22 cellular contexts compared by ENCODE assay signal in genomic region chr20:31843288-31843687, GRCh38. TPM values are rescaled to one million over a fixed set of nuclear protein-coding genes. Genes with fewer than 3 reads are reported as not detected.
DNase-seq lines count a peak whose midpoint lies in the region; ATAC-seq and TF ChIP-seq lines count a peak whose summit lies in the region.
"Had no signal": no experiment of that assay in that cellular context is flagged by ENCODE, and none has a peak within 500 bp of the region (broad histone marks: within the 10 kb centered on the region; RNA-seq: fewer than 3 reads in every experiment).

No MANE protein-coding gene starts in this region.

- no peak overlapping the region for H3K4me2 ChIP-seq in trophoblast cell (ENCODE audit: low read length)

- no peak overlapping the region for H3K4ac ChIP-seq in trophoblast cell (ENCODE audit: low read depth, low read length)

- H3K36me3 ChIP-seq in trophoblast cell (ENCODE audit: control insufficient read depth in 1 of 2, insufficient read depth in 2 of 2, low read length in 2 of 2) (no peaks in the 10 kb centered on the region), MG63 (no peaks in the 10 kb centered on the region; the same call in 1 of the 2 replicates)
- H3K36me3 ChIP-seq in CD4-positive, alpha-beta memory T cell (ENCODE audit: insufficient read depth, low read length) = no peaks in the 10 kb centered on the region
- H3K36me3 ChIP-seq: esophagus squamous epithelium, pancreas had no signal

- H3K27me3 ChIP-seq in right cardiac atrium (ENCODE audit: control insufficient read depth, insufficient read depth) (no peaks in the 10 kb centered on the region), trophoblast cell (ENCODE audit: insufficient read depth, low read length) (no peaks in the 10 kb centered on the region), MG63 (no peaks in the 10 kb centered on the region)
- H3K27me3 ChIP-seq in CD4-positive, alpha-beta memory T cell (ENCODE audit: insufficient read depth, low read length) = no peaks in the 10 kb centered on the region
- H3K27me3 ChIP-seq: pancreas had no signal

- H2AK5ac ChIP-seq in trophoblast cell (ENCODE audit: low read length) = no peak overlapping the region

- no peak overlapping the region for H4K8ac ChIP-seq in trophoblast cell (ENCODE audit: low read depth, low read length)

- peaks cover 9% of the 10 kb centered on the region for H3K27me3 Mint-ChIP-seq in glutamatergic neuron (ENCODE audit: unreplicated experiment)
- peaks cover 1 to 3% of the 10 kb centered on the region in 2 donors for H3K27me3 Mint-ChIP-seq in CD4-positive, alpha-beta memory T cell
- H3K27me3 Mint-ChIP-seq: IgD-negative memory B cell had no signal

- no peak overlapping the region for H3K9ac ChIP-seq in trophoblast cell (ENCODE audit: low read length)

- no peaks in the 10 kb centered on the region for H3K79me2 ChIP-seq in trophoblast cell (ENCODE audit: control insufficient read depth, insufficient read depth, low read length, poor library complexity)

- POLR2A ChIA-PET in CD4-positive, alpha-beta memory T cell (lab: Charles Lee; ENCODE audit: partially characterized antibody) = no interaction called here

- no peak overlapping the region for H3K4me3 ChIP-seq in right cardiac atrium (ENCODE audit: low read length)
- H3K4me3 ChIP-seq in trophoblast cell (ENCODE audit: low read depth, low read length) = no peak overlapping the region
- no peak overlapping the region for H3K4me3 ChIP-seq in CD4-positive, alpha-beta memory T cell (ENCODE audit: low read length in 2 of 2)
- H3K4me3 ChIP-seq in MG63 = no peak overlapping the region
- H3K4me3 ChIP-seq: pancreas had no signal

- H4K12ac ChIP-seq in trophoblast cell (ENCODE audit: low read depth, low read length) = no peak overlapping the region

- peaks cover 6% of the 10 kb centered on the region for H3K9me3 Mint-ChIP-seq in glutamatergic neuron (ENCODE audit: unreplicated experiment)
- no peaks in the 10 kb centered on the region for H3K9me3 Mint-ChIP-seq in CD4-positive, alpha-beta memory T cell
- H3K9me3 Mint-ChIP-seq: CD8-positive, alpha-beta T cell; IgD-negative memory B cell; type B pancreatic cell had no signal

- CTCF ChIA-PET in CD4-positive, alpha-beta memory T cell (lab: Charles Lee; ENCODE audit: partially characterized antibody) = interaction anchor here (1.6 kb wide), 1 partner anchor 9 kb away, joined by 5 read pairs; no protein-coding TSS in a partner anchor

- H3K18ac ChIP-seq in trophoblast cell (ENCODE audit: low read length) = no peak overlapping the region

- no peaks in the 10 kb centered on the region for H3K79me1 ChIP-seq in trophoblast cell (ENCODE audit: low read length)

- no peaks in the 10 kb centered on the region for H3K36me3 Mint-ChIP-seq in glutamatergic neuron (ENCODE audit: unreplicated experiment)
- no peaks in the 10 kb centered on the region for H3K36me3 Mint-ChIP-seq in CD4-positive, alpha-beta memory T cell
- H3K36me3 Mint-ChIP-seq: CD8-positive, alpha-beta T cell; type B pancreatic cell had no signal

- peak overlapping the region; percentile 16 for H4K91ac ChIP-seq in trophoblast cell (ENCODE audit: low read depth, low read length)

- H3K27ac ChIP-seq in right cardiac atrium (ENCODE audit: low read length) (peak overlapping the region; percentile 21), trophoblast cell (ENCODE audit: low read depth, low read length) (no peak overlapping the region)
- H3K27ac ChIP-seq in CD4-positive, alpha-beta memory T cell (ENCODE audit: low read depth, low read length) = no peak overlapping the region
- H3K27ac ChIP-seq: pancreas had no signal

- intact Hi-C loops in right cardiac atrium (cut with DNase I) = no loop called here
- intact Hi-C loops in left cardiac atrium (cut with DNase I) = no loop called here
- intact Hi-C loops in CD4-positive, alpha-beta memory T cell (cut with micrococcal nuclease) = no loop called here

- no peak overlapping the region for H3K14ac ChIP-seq in trophoblast cell (ENCODE audit: low read length)

- H3K4me1 ChIP-seq in right cardiac atrium (ENCODE audit: control insufficient read depth, insufficient read depth, low read length) (peaks cover 4% of the 10 kb centered on the region), trophoblast cell (ENCODE audit: control insufficient read depth in 1 of 2, insufficient read depth in 2 of 2, low read length in 2 of 2) (peaks cover 12 to 22% of the 10 kb centered on the region in 2 experiments)
- H3K4me1 ChIP-seq in CD4-positive, alpha-beta memory T cell (ENCODE audit: insufficient read depth, low read length) = no peaks in the 10 kb centered on the region
- H3K4me1 ChIP-seq: pancreas had no signal

- H2AFZ ChIP-seq in trophoblast cell (ENCODE audit: insufficient read depth, low read length, poor library complexity) = no peak overlapping the region

- TF ChIP-seq CTCF in glutamatergic neuron (IDR thresholded peaks at IDR 0.05; ENCODE audit: partially characterized antibody, unreplicated experiment) = no peak

- no peak overlapping the region for H2BK5ac ChIP-seq in trophoblast cell (ENCODE audit: low read depth, low read length, poor library complexity)

- WGBS in right cardiac atrium = 63% methylated on average over 6 of the region's 6 CpGs
- WGBS in trophoblast cell (ENCODE audit: extremely low coverage, insufficient coverage, insufficient read length) = no CpG with 5 or more reads among the region's 6 CpGs

- no peak overlapping the region for H3K27ac Mint-ChIP-seq in glutamatergic neuron (ENCODE audit: unreplicated experiment)
- H3K27ac Mint-ChIP-seq in CD4-positive, alpha-beta memory T cell = no peak overlapping the region
- H3K27ac Mint-ChIP-seq: CD8-positive, alpha-beta T cell; IgD-negative memory B cell had no signal

- DNase-seq in right cardiac atrium (peak in 2 of 3 donors; percentile 10 to 33), left cardiac atrium (no peak), glutamatergic neuron (no peak), trophoblast cell (no peak), DMS53 treated with DMSO at 0.1 percent for 48 hours (lab: John Stamatoyannopoulos, UW; ENCODE audit: unreplicated experiment) (no peak), GM03348 (ENCODE audit: low spot score) (no peak), MG63 (no peak)
- DNase-seq in CD4-positive, alpha-beta memory T cell = no peak
- DNase-seq: activated CD4-positive, CD25-positive, alpha-beta regulatory T cell treated with anti-CD3 and anti-CD28 coated beads, Interleukin-2, amount 50 U/mL, for 72 hours; activated gamma-delta T cell; CD8-positive, alpha-beta T cell; esophagus squamous epithelium; GOT3; head of caudate nucleus; NCI-H2029; NCI-H524; SIG-M5; small intestine had no signal

- no peak overlapping the region for H2BK12ac ChIP-seq in trophoblast cell (ENCODE audit: low read length)

- H3K4me3 Mint-ChIP-seq in glutamatergic neuron (ENCODE audit: unreplicated experiment) = peak overlapping the region; percentile 19
- no peak overlapping the region for H3K4me3 Mint-ChIP-seq in CD4-positive, alpha-beta memory T cell
- H3K4me3 Mint-ChIP-seq: CD8-positive, alpha-beta T cell; IgD-negative memory B cell; type B pancreatic cell had no signal

- H3K23ac ChIP-seq in trophoblast cell (ENCODE audit: low read length) = no peak overlapping the region

- peaks cover 18% of the 10 kb centered on the region for H3K4me1 Mint-ChIP-seq in glutamatergic neuron (ENCODE audit: low read depth, unreplicated experiment)
- H3K4me1 Mint-ChIP-seq in CD4-positive, alpha-beta memory T cell = no peaks in the 10 kb centered on the region

- H2BK120ac ChIP-seq in trophoblast cell (ENCODE audit: insufficient read depth, low read length, poor library complexity) = no peak overlapping the region

- no peak for ATAC-seq in right cardiac atrium
- no peak for ATAC-seq in left cardiac atrium
- ATAC-seq: CD8-positive, alpha-beta T cell had no signal

- H3K9me3 ChIP-seq in right cardiac atrium (ENCODE audit: control insufficient read depth, low read length) (no peaks in the 10 kb centered on the region), trophoblast cell (ENCODE audit: insufficient read depth, low read depth, low read length) (no peaks in the 10 kb centered on the region), MG63 (no peaks in the 10 kb centered on the region)
- H3K9me3 ChIP-seq in CD4-positive, alpha-beta memory T cell (ENCODE audit: control insufficient read depth in 1 of 2, low read length in 2 of 2) = no peaks in the 10 kb centered on the region
- H3K9me3 ChIP-seq: esophagus squamous epithelium, pancreas had no signal

RNA-seq across cellular contexts. Expression of gene FOXS1, which starts 2.1 kb away (rescaled TPM):
- total RNA-seq in right cardiac atrium (1 to 10 TPM; 2.0 to 4.3 (median 3.5) TPM), left cardiac atrium (1 to 10 TPM; 1.6 to 3.1 TPM), glutamatergic neuron (ENCODE audit: unreplicated experiment) (not detected)
- polyA plus RNA-seq in right cardiac atrium = 3.0 TPM
- polyA plus RNA-seq in trophoblast cell (2013) = 0.57 and 0.71 TPM in 2 replicates
- total RNA-seq in CD4-positive, alpha-beta memory T cell = not detected
- not detected for polyA plus RNA-seq in CD4-positive, alpha-beta memory T cell
- total RNA-seq in MG63 (2014; rRNA removed; shearing (Covaris generic); ENCODE audit: low replicate concordance) = 0.07 TPM in 1 of 2 replicates, not detected in the other
- total RNA-seq: CD8-positive, alpha-beta T cell; dermis blood vessel endothelial cell had no signal
- polyA plus RNA-seq: IgD-negative memory B cell had no signal

RNA-seq across cellular contexts. Expression of gene MYLK2, which starts 24.1 kb away (rescaled TPM):
- total RNA-seq in right cardiac atrium (1 to 10 TPM in 1 of 4 donors, under 1 TPM in 3; 0.51 to 2.0 (median 0.83) TPM), left cardiac atrium (under 1 TPM in 1 of 2 donors, not detected in 1; 0.55 TPM), glutamatergic neuron (ENCODE audit: unreplicated experiment) (0.69 TPM)
- 0.54 TPM for polyA plus RNA-seq in right cardiac atrium
- 0.12 and 0.19 TPM in 2 replicates for polyA plus RNA-seq in trophoblast cell (2013)
- total RNA-seq in CD4-positive, alpha-beta memory T cell = not detected
- polyA plus RNA-seq in CD4-positive, alpha-beta memory T cell = not detected
- not detected in 2 replicates for total RNA-seq in MG63 (2014; rRNA removed; shearing (Covaris generic); ENCODE audit: low replicate concordance)
- total RNA-seq: CD8-positive, alpha-beta T cell had no signal
- polyA plus RNA-seq: IgD-negative memory B cell had no signal

RNA-seq across cellular contexts. Expression of gene DUSP15, which starts 27.0 kb away (rescaled TPM):
- 1 to 10 TPM; 6.6 to 8.3 (median 7.1) TPM for total RNA-seq in right cardiac atrium
- 11.0 TPM for polyA plus RNA-seq in right cardiac atrium
- 1 to 10 TPM; 4.2 to 5.7 TPM for total RNA-seq in left cardiac atrium
- 19.3 TPM for total RNA-seq in glutamatergic neuron (ENCODE audit: unreplicated experiment)
- 0.24 and 0.41 TPM in 2 replicates for polyA plus RNA-seq in trophoblast cell (2013)
- not detected for total RNA-seq in CD4-positive, alpha-beta memory T cell
- not detected for polyA plus RNA-seq in CD4-positive, alpha-beta memory T cell
- 1.3 and 1.9 TPM in 2 replicates for total RNA-seq in MG63 (2014; rRNA removed; shearing (Covaris generic); ENCODE audit: low replicate concordance)
- total RNA-seq: CD8-positive, alpha-beta T cell had no signal
- polyA plus RNA-seq: IgD-negative memory B cell had no signal

RNA-seq across cellular contexts. Expression of gene TTLL9, which starts 27.1 kb away (rescaled TPM):
- total RNA-seq in right cardiac atrium (under 1 TPM in 2 of 4 donors, not detected in 2; 0.15 to 0.19 TPM), left cardiac atrium (under 1 TPM in 1 of 2 donors, not detected in 1; 0.13 TPM), glutamatergic neuron (ENCODE audit: unreplicated experiment) (1.5 TPM)
- polyA plus RNA-seq in right cardiac atrium = 0.14 TPM
- polyA plus RNA-seq in trophoblast cell (2013) = 0.03 and 0.07 TPM in 2 replicates
- total RNA-seq in CD4-positive, alpha-beta memory T cell = not detected
- under 1 TPM in 1 of 2 donors, not detected in 1; 0.25 TPM for polyA plus RNA-seq in CD4-positive, alpha-beta memory T cell
- not detected in 2 replicates for total RNA-seq in MG63 (2014; rRNA removed; shearing (Covaris generic); ENCODE audit: low replicate concordance)
- total RNA-seq: CD8-positive, alpha-beta T cell; dermis blood vessel endothelial cell had no signal
- polyA plus RNA-seq: IgD-negative memory B cell had no signal

Comparison
In these comparisons a context has a peak if more than half of its experiments do, and no peak if none do; other contexts are left out.
1. DNase-seq: peak in right cardiac atrium (2 of 3); none in left cardiac atrium (single experiment), glutamatergic neuron (single experiment), trophoblast cell (0 of 2), DMS53 treated with DMSO at 0.1 percent for 48 hours (single experiment), GM03348 (single experiment), CD4-positive, alpha-beta memory T cell (0 of 5) and MG63 (single experiment).